Comparison of ENCODE assay signal across 27 cellular contexts in genomic region chr7:83793558-83793957, GRCh38.
"Had no signal": no experiment of that assay in that cellular context is flagged by ENCODE, and none has a peak within 500 bp of the region (broad histone marks: within the 10 kb centered on the region; RNA-seq: fewer than 3 reads in every experiment).

No MANE protein-coding gene starts in this region.

- H3K4me3 ChIP-seq: coronary artery, esophagus muscularis mucosa, heart right ventricle, lower lobe of right lung, ovary, psoas muscle, skin epidermis, spleen, testis, tibial artery had no signal

- H3K9me3 ChIP-seq: esophagus muscularis mucosa, heart right ventricle, lower lobe of right lung, ovary, psoas muscle, spleen, testis, tibial artery had no signal

- H3K4me1 Mint-ChIP-seq: natural killer cell; stimulated activated memory B cell treated with anti-CD40 and anti-IgM and Interleukin-4, amounts not matched to agents 10 μg/mL and 1 μg/mL and 100 μg/mL, for 72 hours had no signal

- FAIRE-seq: endothelial cell of umbilical vein had no signal

- H3K9me3 Mint-ChIP-seq: stimulated activated memory B cell treated with anti-CD40 and anti-IgM and Interleukin-4, amounts not matched to agents 10 μg/mL and 1 μg/mL and 100 μg/mL, for 72 hours; type B pancreatic cell had no signal

- ATAC-seq: heart right ventricle; left ventricle myocardium superior; lower lobe of right lung; natural killer cell; psoas muscle; right cardiac atrium; stimulated activated memory B cell treated with anti-CD40 and anti-IgM and Interleukin-4, amounts not matched to agents 10 μg/mL and 1 μg/mL and 100 μg/mL, for 72 hours; stimulated activated naive CD8-positive, alpha-beta T cell treated with anti-CD3 and anti-CD28 coated beads, Interleukin-15, Interleukin-2, amounts not matched to agents 100 U/mL and 50 U/mL, for 24 hours had no signal

- H3K27me3 Mint-ChIP-seq: stimulated activated memory B cell treated with anti-CD40 and anti-IgM and Interleukin-4, amounts not matched to agents 10 μg/mL and 1 μg/mL and 100 μg/mL, for 72 hours had no signal

- H3K27ac Mint-ChIP-seq: natural killer cell; stimulated activated memory B cell treated with anti-CD40 and anti-IgM and Interleukin-4, amounts not matched to agents 10 μg/mL and 1 μg/mL and 100 μg/mL, for 72 hours; type B pancreatic cell had no signal

- H3K27ac ChIP-seq: coronary artery, esophagus muscularis mucosa, heart right ventricle, lower lobe of right lung, ovary, psoas muscle, skin epidermis, spleen, testis, tibial artery had no signal

- H3K36me3 Mint-ChIP-seq: natural killer cell; stimulated activated memory B cell treated with anti-CD40 and anti-IgM and Interleukin-4, amounts not matched to agents 10 μg/mL and 1 μg/mL and 100 μg/mL, for 72 hours; type B pancreatic cell had no signal

- H3K4me3 Mint-ChIP-seq: natural killer cell; stimulated activated memory B cell treated with anti-CD40 and anti-IgM and Interleukin-4, amounts not matched to agents 10 μg/mL and 1 μg/mL and 100 μg/mL, for 72 hours; type B pancreatic cell had no signal

- H3K36me3 ChIP-seq: esophagus muscularis mucosa, heart right ventricle, lower lobe of right lung, ovary, spleen, tibial artery had no signal

- DNase-seq: dermis blood vessel endothelial cell; effector memory CD4-positive, alpha-beta T cell; foreskin melanocyte; glutamatergic neuron; heart right ventricle; hippocampal formation; islet precursor cell; left ventricle myocardium superior; lower lobe of right lung; natural killer cell; occipital lobe; ovary; posterior cingulate gyrus; psoas muscle; right cardiac atrium; spleen; stimulated activated CD4-positive, alpha-beta T cell treated with anti-CD3 and anti-CD28 coated beads, Interleukin-4, amount 100 ng/mL, for 4 hours; stimulated activated naive CD8-positive, alpha-beta T cell treated with anti-CD3 and anti-CD28 coated beads, Interleukin-15, Interleukin-2, amounts not matched to agents 100 U/mL and 50 U/mL, for 24 hours; substantia nigra; testis; tibial artery had no signal

- H3K4me1 ChIP-seq: esophagus muscularis mucosa, heart right ventricle, lower lobe of right lung, psoas muscle, spleen, testis, tibial artery had no signal

- H3K27me3 ChIP-seq: esophagus muscularis mucosa, heart right ventricle, ovary, spleen, testis, tibial artery had no signal
